In genomic region chr6:54255881-54256280, GRCh38 we compare ENCODE assay signal across 23 cellular contexts. TPM values are rescaled to one million over a fixed set of nuclear protein-coding genes. Genes with fewer than 3 reads are reported as not detected.
DNase-seq lines count a peak whose midpoint lies in the region; ATAC-seq and TF ChIP-seq lines count a peak whose summit lies in the region.
"Had no signal": no experiment of that assay in that cellular context is flagged by ENCODE, and none has a peak within 500 bp of the region (broad histone marks: within the 10 kb centered on the region; RNA-seq: fewer than 3 reads in every experiment).

No MANE protein-coding gene starts in this region.

- H3K27ac ChIP-seq in gastroesophageal sphincter (peak overlapping the region; percentile 43 to 76 (median 68)), muscle layer of duodenum (ENCODE audit: low read length) (peak overlapping the region; percentile 35), tibial artery (peak overlapping the region; percentile 62 to 68)
- H3K27ac ChIP-seq: 22Rv1; BLaER1 treated with 17β-estradiol and CSF1 and Interleukin-3, amounts not matched to agents 10 nM and 100 nM; foreskin keratinocyte; tibial nerve had no signal

- DNase-seq in DMS53 (lab: John Stamatoyannopoulos, UW): peak; percentile 13
- DNase-seq in DMS53 treated with DMSO at 0.1 percent for 48 hours (lab: John Stamatoyannopoulos, UW; ENCODE audit: unreplicated experiment): no peak
- no peak for DNase-seq in tibial artery
- no peak for DNase-seq in D341Med (ENCODE audit: low spot score)
- DNase-seq in DMS 273 (lab: John Stamatoyannopoulos, UW; ENCODE audit: unreplicated experiment): no peak
- no peak for DNase-seq in DMS153 treated with DMSO at 0.1 percent for 48 hours (lab: John Stamatoyannopoulos, UW; ENCODE audit: unreplicated experiment)
- DNase-seq: activated CD4-positive, alpha-beta T cell treated with anti-CD3 and anti-CD28 coated beads, Interleukin-2, amount 10 ng/mL, durations not matched to agents 7 days and 5 days; activated naive CD4-positive, alpha-beta T cell treated with anti-CD3 and anti-CD28 coated beads for 36 hours; effector CD4-positive, alpha-beta T cell; foreskin keratinocyte; MV-4-11; NCI-H2029 treated with DMSO at 0.1 percent for 48 hours; NCI-H748 treated with DMSO at 0.1 percent for 48 hours; nephron progenitor cell; retina; stimulated activated CD4-positive, alpha-beta T cell treated with anti-CD3 and anti-CD28 coated beads, Interleukin-4, amount 100 ng/mL, for 1 hour; stimulated activated CD8-positive, alpha-beta memory T cell treated with anti-CD3 and anti-CD28 coated beads, Interleukin-4, amount 100 ng/mL, for 48 hours had no signal

- no peak for TF ChIP-seq POLR2A in gastroesophageal sphincter (IDR thresholded peaks at IDR 0.05)

- H3K4me1 ChIP-seq in gastroesophageal sphincter (peaks cover 0 to 13% (median 5%) of the 10 kb centered on the region in 3 donors), muscle layer of duodenum (ENCODE audit: control insufficient read depth in 1 of 2, insufficient read depth in 2 of 2, low read length in 2 of 2) (peaks cover 0 to 6% of the 10 kb centered on the region in 2 donors), tibial artery (peaks cover 0 to 26% (median 7%) of the 10 kb centered on the region in 4 donors)
- H3K4me1 ChIP-seq: BLaER1 treated with 17β-estradiol and CSF1 and Interleukin-3, amounts not matched to agents 10 nM and 100 nM; foreskin keratinocyte had no signal

- peak; percentile 78 for ATAC-seq in gastroesophageal sphincter
- ATAC-seq: foreskin keratinocyte had no signal

- no peak overlapping the region for H3K4me3 ChIP-seq in gastroesophageal sphincter
- H3K4me3 ChIP-seq in muscle layer of duodenum (ENCODE audit: low read depth in 1 of 2, low read length in 2 of 2): no peak overlapping the region
- H3K4me3 ChIP-seq in tibial artery: no peak overlapping the region
- H3K4me3 ChIP-seq: BLaER1 treated with 17β-estradiol and CSF1 and Interleukin-3, amounts not matched to agents 10 nM and 100 nM; tibial nerve had no signal

- no peak for TF ChIP-seq CTCF in gastroesophageal sphincter (IDR thresholded peaks at IDR 0.05)
- TF ChIP-seq CTCF in tibial artery (IDR thresholded peaks at IDR 0.05): no peak

- H3K36me3 ChIP-seq in gastroesophageal sphincter (no peaks in the 10 kb centered on the region), muscle layer of duodenum (ENCODE audit: control insufficient read depth in 1 of 2, insufficient read depth in 2 of 2, low read length in 2 of 2) (no peaks in the 10 kb centered on the region), tibial artery (no peaks in the 10 kb centered on the region)
- H3K36me3 ChIP-seq: BLaER1 treated with 17β-estradiol and CSF1 and Interleukin-3, amounts not matched to agents 10 nM and 100 nM; tibial nerve had no signal

- H3K9me3 ChIP-seq in gastroesophageal sphincter (no peaks in the 10 kb centered on the region), muscle layer of duodenum (ENCODE audit: control insufficient read depth in 1 of 2, low read length in 2 of 2) (no peaks in the 10 kb centered on the region), tibial artery (no peaks in the 10 kb centered on the region)
- H3K9me3 ChIP-seq: BLaER1 treated with 17β-estradiol and CSF1 and Interleukin-3, amounts not matched to agents 10 nM and 100 nM; tibial nerve had no signal

- no peak for TF ChIP-seq EP300 in gastroesophageal sphincter (IDR thresholded peaks at IDR 0.05)

- H3K27me3 ChIP-seq in gastroesophageal sphincter (no peaks in the 10 kb centered on the region), muscle layer of duodenum (ENCODE audit: low read depth, low read length) (no peaks in the 10 kb centered on the region), tibial artery (no peaks in the 10 kb centered on the region)
- H3K27me3 ChIP-seq: BLaER1 treated with 17β-estradiol and CSF1 and Interleukin-3, amounts not matched to agents 10 nM and 100 nM; foreskin keratinocyte; tibial nerve had no signal

- intact Hi-C loops in tibial artery (cut with DNase I; ENCODE audit: low total_unique reads): no loop called here

RNA-seq across cellular contexts. Expression of gene TINAG, which starts 52.4 kb away (rescaled TPM):
- total RNA-seq in gastroesophageal sphincter: not detected
- total RNA-seq: activated CD4-positive, alpha-beta T cell treated with anti-CD3 and anti-CD28 coated beads, Interleukin-2, amount 10 ng/mL, durations not matched to agents 7 days and 5 days; activated naive CD4-positive, alpha-beta T cell treated with anti-CD3 and anti-CD28 coated beads for 36 hours; foreskin keratinocyte; lower leg skin had no signal
